Comparison of ENCODE assay signal across 11 cellular contexts in the genomic region with DNA sequence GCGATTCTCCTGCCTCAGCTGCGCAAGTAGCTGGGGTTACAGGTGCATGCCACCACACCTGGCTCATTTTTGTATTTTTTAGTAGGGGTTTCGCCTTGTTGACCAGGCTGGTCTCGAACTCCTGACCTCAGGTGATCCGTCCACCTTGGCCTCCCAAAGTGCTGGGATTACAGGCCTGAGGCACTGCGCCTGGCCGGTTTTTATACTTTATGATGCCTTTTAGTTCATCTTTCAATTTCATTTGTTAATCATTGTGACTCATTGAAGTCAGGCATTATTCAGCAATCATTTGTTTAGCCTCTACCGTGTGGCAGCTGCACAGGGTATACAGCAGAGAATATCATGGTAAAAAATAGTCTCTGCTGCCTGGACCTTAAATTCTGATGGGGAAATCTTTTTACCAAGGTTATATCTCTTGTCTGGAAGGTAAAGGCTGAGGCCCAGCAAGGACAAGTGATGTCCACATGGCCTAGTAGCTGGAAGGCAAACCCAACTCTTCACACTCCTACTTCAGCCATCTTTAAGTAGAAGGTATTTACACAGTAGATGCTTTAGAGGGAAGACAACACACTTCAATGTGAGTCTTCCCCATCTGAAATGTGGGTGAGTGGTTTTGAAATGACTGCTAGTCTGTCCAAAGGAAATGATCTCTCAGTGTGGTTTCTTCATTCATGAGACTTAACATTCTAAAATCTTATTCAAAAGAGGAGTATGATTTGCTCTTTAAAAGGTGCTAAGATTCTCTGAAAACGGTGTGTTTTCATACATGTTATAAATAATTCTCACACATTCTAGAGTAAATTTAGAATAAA. TPM values are rescaled to one million over a fixed set of nuclear protein-coding genes. Genes with fewer than 3 reads are reported as not detected.
A peak's percentile ranks its signal among the peaks of the same experiment; 100 is the strongest.
DNase-seq lines count a peak whose midpoint lies in the region; ATAC-seq and TF ChIP-seq lines count a peak whose summit lies in the region.
"Had no signal": no experiment of that assay in that cellular context is flagged by ENCODE, and none has a peak within 500 bp of the region (broad histone marks: within the 10 kb centered on the region; RNA-seq: fewer than 3 reads in every experiment).

No MANE protein-coding gene starts in this region.

- no peak for TF ChIP-seq CTCF in lower lobe of right lung (IDR thresholded peaks at IDR 0.05)

- peaks cover 43% of the 10 kb centered on the region for H3K4me1 Mint-ChIP-seq in activated CD4-positive, alpha-beta T cell treated with anti-CD3 and anti-CD28 coated beads, Interleukin-2, amount 10 ng/mL, durations not matched to agents 24 days and 14 days
- H3K4me1 Mint-ChIP-seq in activated T-helper 2 cell treated with anti-CD3 and anti-CD28 coated beads, Interferon-gamma antibody, Interleukin-2, Interleukin-4, amounts not matched to agents 10 μg/mL and 5 μg/mL and 100 μg/mL, durations not matched to agents 14 hours and 24 hours and 36 hours (ENCODE audit: low read depth) = peaks cover 36% of the 10 kb centered on the region

- H3K4me1 ChIP-seq in skeletal muscle satellite cell (ENCODE audit: control insufficient read depth, insufficient read depth, low read length) (peaks cover 11% of the 10 kb centered on the region), lower lobe of right lung (peaks cover 39% of the 10 kb centered on the region)

- H3K9me3 Mint-ChIP-seq in activated CD4-positive, alpha-beta T cell treated with anti-CD3 and anti-CD28 coated beads, Interleukin-2, amount 10 ng/mL, durations not matched to agents 24 days and 14 days = no peaks in the 10 kb centered on the region
- H3K9me3 Mint-ChIP-seq in activated T-helper 2 cell treated with anti-CD3 and anti-CD28 coated beads, Interferon-gamma antibody, Interleukin-2, Interleukin-4, amounts not matched to agents 10 μg/mL and 5 μg/mL and 100 μg/mL, durations not matched to agents 14 hours and 24 hours and 36 hours = no peaks in the 10 kb centered on the region

- no peak overlapping the region for H3K9ac ChIP-seq in skeletal muscle satellite cell (ENCODE audit: low read depth, low read length)

- H3K36me3 ChIP-seq in skeletal muscle satellite cell (ENCODE audit: insufficient read depth, low read length) (peaks cover 4% of the 10 kb centered on the region), lower lobe of right lung (no peaks in the 10 kb centered on the region)
- H3K36me3 ChIP-seq: cardiac muscle cell had no signal

- ATAC-seq in HG02981 (IDR thresholded peaks at IDR 0.05; ENCODE audit: unreplicated experiment) = peak; percentile 34
- no peak for ATAC-seq in lower lobe of right lung
- ATAC-seq: Panc1 had no signal

- H3K27me3 ChIP-seq in skeletal muscle satellite cell (ENCODE audit: control insufficient read depth, insufficient read depth, low read length) = no peaks in the 10 kb centered on the region
- no peaks in the 10 kb centered on the region for H3K27me3 ChIP-seq in lower lobe of right lung (ENCODE audit: low read depth)
- H3K27me3 ChIP-seq: cardiac muscle cell had no signal

- no peaks in the 10 kb centered on the region for H3K27me3 Mint-ChIP-seq in activated CD4-positive, alpha-beta T cell treated with anti-CD3 and anti-CD28 coated beads, Interleukin-2, amount 10 ng/mL, durations not matched to agents 24 days and 14 days
- no peaks in the 10 kb centered on the region for H3K27me3 Mint-ChIP-seq in activated T-helper 2 cell treated with anti-CD3 and anti-CD28 coated beads, Interferon-gamma antibody, Interleukin-2, Interleukin-4, amounts not matched to agents 10 μg/mL and 5 μg/mL and 100 μg/mL, durations not matched to agents 14 hours and 24 hours and 36 hours (ENCODE audit: low read depth)

- peak overlapping the region; percentile 88 for H3K27ac Mint-ChIP-seq in activated CD4-positive, alpha-beta T cell treated with anti-CD3 and anti-CD28 coated beads, Interleukin-2, amount 10 ng/mL, durations not matched to agents 24 days and 14 days
- peak overlapping the region; percentile 92 for H3K27ac Mint-ChIP-seq in activated T-helper 2 cell treated with anti-CD3 and anti-CD28 coated beads, Interferon-gamma antibody, Interleukin-2, Interleukin-4, amounts not matched to agents 10 μg/mL and 5 μg/mL and 100 μg/mL, durations not matched to agents 14 hours and 24 hours and 36 hours

- H3K4me3 ChIP-seq in skeletal muscle satellite cell (ENCODE audit: low read length) = no peak overlapping the region
- no peak overlapping the region for H3K4me3 ChIP-seq in lower lobe of right lung
- H3K4me3 ChIP-seq: cardiac muscle cell had no signal

- peak; percentile 78 for DNase-seq in activated CD4-positive, alpha-beta T cell treated with anti-CD3 and anti-CD28 coated beads, Interleukin-2, amount 10 ng/mL, durations not matched to agents 24 days and 14 days
- no peak for DNase-seq in activated CD4-positive, alpha-beta T cell treated with anti-CD3 and anti-CD28 coated beads, Interleukin-2, amount 50 U/mL, for 1 hour
- no peak for DNase-seq in activated T-helper 2 cell treated with anti-CD3 and anti-CD28 coated beads, Interferon-gamma antibody, Interleukin-2, Interleukin-4, amounts not matched to agents 10 μg/mL and 5 μg/mL and 100 μg/mL, durations not matched to agents 14 hours and 24 hours and 36 hours (ENCODE audit: low spot score)
- DNase-seq in NCI-H2171 (lab: John Stamatoyannopoulos, UW) = no peak
- DNase-seq in lower lobe of right lung = no peak
- no peak for DNase-seq in NCI-H345 (lab: John Stamatoyannopoulos, UW)
- DNase-seq: midbrain had no signal

- peaks cover 9% of the 10 kb centered on the region for H3K36me3 Mint-ChIP-seq in activated CD4-positive, alpha-beta T cell treated with anti-CD3 and anti-CD28 coated beads, Interleukin-2, amount 10 ng/mL, durations not matched to agents 24 days and 14 days (ENCODE audit: low read depth)
- H3K36me3 Mint-ChIP-seq in activated T-helper 2 cell treated with anti-CD3 and anti-CD28 coated beads, Interferon-gamma antibody, Interleukin-2, Interleukin-4, amounts not matched to agents 10 μg/mL and 5 μg/mL and 100 μg/mL, durations not matched to agents 14 hours and 24 hours and 36 hours (ENCODE audit: low read depth) = peaks cover 18% of the 10 kb centered on the region

- peak overlapping the region; percentile 56 for H3K4me3 Mint-ChIP-seq in activated CD4-positive, alpha-beta T cell treated with anti-CD3 and anti-CD28 coated beads, Interleukin-2, amount 10 ng/mL, durations not matched to agents 24 days and 14 days
- H3K4me3 Mint-ChIP-seq in activated T-helper 2 cell treated with anti-CD3 and anti-CD28 coated beads, Interferon-gamma antibody, Interleukin-2, Interleukin-4, amounts not matched to agents 10 μg/mL and 5 μg/mL and 100 μg/mL, durations not matched to agents 14 hours and 24 hours and 36 hours (ENCODE audit: low read depth) = peak overlapping the region; percentile 68

- H3K9me3 ChIP-seq in skeletal muscle satellite cell (replicated peaks; ENCODE audit: low read length) = no peaks in the 10 kb centered on the region
- no peaks in the 10 kb centered on the region for H3K9me3 ChIP-seq in lower lobe of right lung

- H3K4me2 ChIP-seq in skeletal muscle satellite cell (ENCODE audit: low read length) = peak overlapping the region; percentile 18

- H3K27ac ChIP-seq in lower lobe of right lung = no peak overlapping the region
- H3K27ac ChIP-seq: cardiac muscle cell had no signal

- intact Hi-C loops in activated CD4-positive, alpha-beta T cell treated with anti-CD3 and anti-CD28 coated beads, Interleukin-2, amount 10 ng/mL, durations not matched to agents 24 days and 14 days (cut with micrococcal nuclease) = loop anchor here (1.0 kb wide), 2 partner anchors 41 to 62 kb away; no protein-coding TSS in a partner anchor
- intact Hi-C loops in activated T-helper 2 cell treated with anti-CD3 and anti-CD28 coated beads, Interferon-gamma antibody, Interleukin-2, Interleukin-4, amounts not matched to agents 10 μg/mL and 5 μg/mL and 100 μg/mL, durations not matched to agents 14 hours and 24 hours and 36 hours (cut with micrococcal nuclease) = loop anchor here (1.0 kb wide), 2 partner anchors 40 to 61 kb away; no protein-coding TSS in a partner anchor
- intact Hi-C loops in lower lobe of right lung (cut with DNase I) = no loop called here

RNA-seq across cellular contexts. Expression of a gene that starts 2.4 kb away (rescaled TPM):
- total RNA-seq in activated CD4-positive, alpha-beta T cell treated with anti-CD3 and anti-CD28 coated beads, Interleukin-2, amount 10 ng/mL, durations not matched to agents 24 days and 14 days = 70.0 and 74.0 TPM in 2 replicates
- 70.6 and 76.4 TPM in 2 replicates for total RNA-seq in activated T-helper 2 cell treated with anti-CD3 and anti-CD28 coated beads, Interferon-gamma antibody, Interleukin-2, Interleukin-4, amounts not matched to agents 10 μg/mL and 5 μg/mL and 100 μg/mL, durations not matched to agents 14 hours and 24 hours and 36 hours
- total RNA-seq in skeletal muscle satellite cell (2012; rRNA removed) = 19.4 and 27.4 TPM in 2 replicates
- total RNA-seq in lower lobe of right lung = 23.6 TPM
